ENCODE assay signal across 2 cellular contexts in the genomic region with DNA sequence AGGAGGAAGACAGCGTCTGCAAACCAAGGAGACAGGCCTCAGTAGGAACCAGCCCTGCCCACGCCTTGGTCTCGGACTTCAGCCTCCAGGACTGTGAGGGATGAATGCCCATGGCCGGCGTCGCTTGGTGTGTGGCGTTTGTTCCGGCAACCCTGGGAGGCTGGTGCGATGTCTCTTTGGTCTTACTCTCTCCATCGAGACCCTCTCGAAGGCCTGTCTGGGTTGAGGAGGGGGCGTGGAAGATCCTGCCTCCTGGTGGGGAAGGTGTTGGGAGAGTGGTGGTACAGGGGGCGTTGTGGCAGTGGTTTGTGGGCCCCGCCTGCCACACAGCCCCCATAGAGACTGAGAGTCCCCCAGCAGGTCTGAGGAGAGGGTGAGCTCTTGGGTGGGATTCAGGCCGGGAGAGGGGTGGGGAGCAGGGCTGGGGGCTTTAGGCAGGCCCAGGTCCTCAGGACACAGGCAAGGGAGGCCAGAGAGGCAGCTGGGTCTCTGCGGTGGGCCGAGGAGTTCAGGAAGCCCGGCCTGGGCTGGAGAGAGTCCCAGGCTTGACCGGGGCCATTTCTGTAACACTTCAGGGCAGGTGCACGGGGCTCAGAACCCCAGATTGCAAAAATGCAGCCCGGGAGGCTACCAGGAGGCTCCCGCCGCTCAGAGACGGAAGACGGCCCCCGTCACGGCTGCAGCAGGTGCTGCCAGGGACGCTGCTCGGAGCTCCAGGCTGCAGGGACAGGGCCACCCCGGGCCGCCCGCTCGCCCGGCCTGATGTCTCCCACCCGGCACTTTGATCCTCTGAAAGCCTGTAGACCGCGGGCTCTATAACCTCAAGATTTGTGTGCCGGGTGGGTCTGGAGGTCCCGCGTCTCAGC.
TF ChIP-seq lines count a peak whose summit lies in the region.

No MANE protein-coding gene starts in this region.

TF ChIP-seq in IMR-90, 13 proteins besides CTCF, POLR2A, EP300 and RAD21:
- TF ChIP-seq NFE2L2 (IDR thresholded peaks at IDR 0.05; ENCODE audit: low read depth, low read length) = no peak
- no peak for TF ChIP-seq BHLHE40 (IDR thresholded peaks at IDR 0.05; ENCODE audit: low read depth, low read length)
- no peak for TF ChIP-seq MAZ (IDR thresholded peaks at IDR 0.05; ENCODE audit: borderline replicate concordance, low read depth, low read length)
- TF ChIP-seq MXI1 (IDR thresholded peaks at IDR 0.05; ENCODE audit: borderline replicate concordance, low read depth, low read length) = no peak
- TF ChIP-seq, protein P1, sequence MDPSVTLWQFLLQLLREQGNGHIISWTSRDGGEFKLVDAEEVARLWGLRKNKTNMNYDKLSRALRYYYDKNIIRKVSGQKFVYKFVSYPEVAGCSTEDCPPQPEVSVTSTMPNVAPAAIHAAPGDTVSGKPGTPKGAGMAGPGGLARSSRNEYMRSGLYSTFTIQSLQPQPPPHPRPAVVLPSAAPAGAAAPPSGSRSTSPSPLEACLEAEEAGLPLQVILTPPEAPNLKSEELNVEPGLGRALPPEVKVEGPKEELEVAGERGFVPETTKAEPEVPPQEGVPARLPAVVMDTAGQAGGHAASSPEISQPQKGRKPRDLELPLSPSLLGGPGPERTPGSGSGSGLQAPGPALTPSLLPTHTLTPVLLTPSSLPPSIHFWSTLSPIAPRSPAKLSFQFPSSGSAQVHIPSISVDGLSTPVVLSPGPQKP (IDR thresholded peaks at IDR 0.05; ENCODE audit: borderline replicate concordance, low read depth, low read length) = no peak
- no peak for TF ChIP-seq SMC3 (IDR thresholded peaks at IDR 0.05; ENCODE audit: low read depth, low read length)

TF ChIP-seq in H1, 55 proteins besides CTCF, POLR2A, EP300 and RAD21:
- TF ChIP-seq SP1 (IDR thresholded peaks at IDR 0.05; ENCODE audit: low read depth, low read length) = no peak
- no peak for TF ChIP-seq TAF7 (optimal IDR thresholded peaks at IDR 0.05; ENCODE audit: borderline replicate concordance, low read depth, low read length)
- TF ChIP-seq MAX (IDR thresholded peaks at IDR 0.05) = no peak
- TF ChIP-seq JUND (IDR thresholded peaks at IDR 0.05; ENCODE audit: low read length) = no peak
- no peak for TF ChIP-seq ASH2L (IDR thresholded peaks at IDR 0.05; ENCODE audit: low read length)
- TF ChIP-seq CHD1 (IDR thresholded peaks at IDR 0.05; ENCODE audit: low read depth, low read length) = no peak
- TF ChIP-seq HDAC6 (IDR thresholded peaks at IDR 0.05; ENCODE audit: low read depth, low read length) = no peak
- TF ChIP-seq NANOG (IDR thresholded peaks at IDR 0.05; ENCODE audit: insufficient read depth, low read depth, low read length, poor library complexity, severe bottlenecking) = no peak
- TF ChIP-seq RNF2 (IDR thresholded peaks at IDR 0.05; ENCODE audit: borderline replicate concordance, low read depth, low read length, missing control alignments, poor library complexity, severe bottlenecking) = no peak
- no peak for TF ChIP-seq SAP30 (IDR thresholded peaks at IDR 0.05; ENCODE audit: insufficient read depth, insufficient replicate concordance, low read length)
- TF ChIP-seq NRF1 (IDR thresholded peaks at IDR 0.05; ENCODE audit: low read depth, low read length) = no peak
- TF ChIP-seq RXRA (IDR thresholded peaks at IDR 0.05; ENCODE audit: insufficient read depth, low read depth, low read length) = no peak
- TF ChIP-seq BRCA1 (IDR thresholded peaks at IDR 0.05; ENCODE audit: low read depth, low read length) = no peak
